In genomic region chr2:27029051-27029450, GRCh38 we compare ENCODE assay signal across 19 cellular contexts.
"Had no signal": no experiment of that assay in that cellular context is flagged by ENCODE, and none has a peak within 500 bp of the region (broad histone marks: within the 10 kb centered on the region; RNA-seq: fewer than 3 reads in every experiment).

No MANE protein-coding gene starts in this region.

- DNase-seq: activated B cell treated with CpG ODN at 0.5 μM for 24 hours; activated CD4-positive, alpha-beta T cell treated with anti-CD3 and anti-CD28 coated beads, Interleukin-2, amount 10 ng/mL, durations not matched to agents 7 days and 5 days; activated CD8-positive, alpha-beta T cell treated with anti-CD3 and anti-CD28 coated beads, Interleukin-2, amount 10 ng/mL, durations not matched to agents 7 days and 5 days; activated naive CD4-positive, alpha-beta T cell treated with anti-CD3 and anti-CD28 coated beads, Interleukin-2, amount 50 U/mL, for 16 hours; activated T-cell treated with anti-CD3 and anti-CD28 coated beads, Interleukin-2, amount 50 U/mL, for 24 hours; cerebellar nuclear complex; effector CD8-positive, alpha-beta T cell; mesenchymal stem cell; naive thymus-derived CD4-positive, alpha-beta T cell; right cardiac atrium; stimulated activated CD4-positive, alpha-beta T cell treated with anti-CD3 and anti-CD28 coated beads, Interleukin-4, amount 100 ng/mL, for 4 hours; stimulated activated naive B cell treated with anti-CD40 and anti-IgM and Interleukin-4, amounts not matched to agents 10 μg/mL and 1 μg/mL and 100 μg/mL, for 72 hours; T-helper 9 cell; upper lobe of right lung had no signal

- H3K27ac Mint-ChIP-seq: activated B cell treated with CpG ODN at 0.5 μM for 24 hours; activated CD4-positive, alpha-beta T cell treated with anti-CD3 and anti-CD28 coated beads, Interleukin-2, amount 10 ng/mL, durations not matched to agents 7 days and 5 days; activated CD8-positive, alpha-beta T cell treated with anti-CD3 and anti-CD28 coated beads, Interleukin-2, amount 10 ng/mL, durations not matched to agents 7 days and 5 days; activated T-cell treated with anti-CD3 and anti-CD28 coated beads, Interleukin-2, amount 50 U/mL, for 24 hours; activated T-helper 2 cell treated with anti-CD3 and anti-CD28 coated beads, Interferon-gamma antibody, Interleukin-2, Interleukin-4, amounts not matched to agents 10 μg/mL and 5 μg/mL and 100 μg/mL, durations not matched to agents 14 hours and 24 hours and 36 hours; neural progenitor cell had no signal

- H3K27me3 ChIP-seq: neural progenitor cell, upper lobe of right lung had no signal

- H3K9me3 Mint-ChIP-seq: activated B cell treated with CpG ODN at 0.5 μM for 24 hours; activated CD4-positive, alpha-beta T cell treated with anti-CD3 and anti-CD28 coated beads, Interleukin-2, amount 10 ng/mL, durations not matched to agents 7 days and 5 days; activated T-cell treated with anti-CD3 and anti-CD28 coated beads, Interleukin-2, amount 50 U/mL, for 24 hours; activated T-helper 2 cell treated with anti-CD3 and anti-CD28 coated beads, Interferon-gamma antibody, Interleukin-2, Interleukin-4, amounts not matched to agents 10 μg/mL and 5 μg/mL and 100 μg/mL, durations not matched to agents 14 hours and 24 hours and 36 hours; naive thymus-derived CD4-positive, alpha-beta T cell; neural progenitor cell; stimulated activated naive B cell treated with anti-CD40 and anti-IgM and Interleukin-4, amounts not matched to agents 10 μg/mL and 1 μg/mL and 100 μg/mL, for 72 hours had no signal

- H3K27ac ChIP-seq: neural progenitor cell, prostate gland, upper lobe of right lung had no signal

- ATAC-seq: activated CD8-positive, alpha-beta T cell treated with anti-CD3 and anti-CD28 coated beads, Interleukin-2, amount 10 ng/mL, durations not matched to agents 7 days and 5 days; naive thymus-derived CD4-positive, alpha-beta T cell; right cardiac atrium; stimulated activated naive B cell treated with anti-CD40 and anti-IgM and Interleukin-4, amounts not matched to agents 10 μg/mL and 1 μg/mL and 100 μg/mL, for 72 hours; upper lobe of right lung had no signal

- H3K4me3 ChIP-seq: neural progenitor cell, prostate gland, upper lobe of right lung had no signal

- H3K4me3 Mint-ChIP-seq: activated B cell treated with CpG ODN at 0.5 μM for 24 hours; activated CD4-positive, alpha-beta T cell treated with anti-CD3 and anti-CD28 coated beads, Interleukin-2, amount 10 ng/mL, durations not matched to agents 7 days and 5 days; activated CD8-positive, alpha-beta T cell treated with anti-CD3 and anti-CD28 coated beads, Interleukin-2, amount 10 ng/mL, durations not matched to agents 7 days and 5 days; activated T-cell treated with anti-CD3 and anti-CD28 coated beads, Interleukin-2, amount 50 U/mL, for 24 hours; neural progenitor cell; stimulated activated naive B cell treated with anti-CD40 and anti-IgM and Interleukin-4, amounts not matched to agents 10 μg/mL and 1 μg/mL and 100 μg/mL, for 72 hours had no signal

- H3K4me1 ChIP-seq: prostate gland had no signal

- H3K27me3 Mint-ChIP-seq: activated B cell treated with CpG ODN at 0.5 μM for 24 hours; activated CD4-positive, alpha-beta T cell treated with anti-CD3 and anti-CD28 coated beads, Interleukin-2, amount 10 ng/mL, durations not matched to agents 7 days and 5 days; activated T-cell treated with anti-CD3 and anti-CD28 coated beads, Interleukin-2, amount 50 U/mL, for 24 hours; naive thymus-derived CD4-positive, alpha-beta T cell; stimulated activated naive B cell treated with anti-CD40 and anti-IgM and Interleukin-4, amounts not matched to agents 10 μg/mL and 1 μg/mL and 100 μg/mL, for 72 hours had no signal

- FAIRE-seq: astrocyte, bronchial epithelial cell had no signal

- H3K36me3 ChIP-seq: neural progenitor cell, prostate gland had no signal

- H3K9me3 ChIP-seq: prostate gland, upper lobe of right lung had no signal
